7 cellular contexts compared by ENCODE assay signal in genomic region chrX:23333842-23334535, GRCh38. TPM values are rescaled to one million over a fixed set of nuclear protein-coding genes. Genes with fewer than 3 reads are reported as not detected.
DNase-seq lines count a peak whose midpoint lies in the region; ATAC-seq and TF ChIP-seq lines count a peak whose summit lies in the region.

No MANE protein-coding gene starts in this region.

- no peak overlapping the region for H3K4me3 ChIP-seq in RWPE2 (ENCODE audit: severe bottlenecking)
- H3K4me3 ChIP-seq in CD8-positive, alpha-beta memory T cell (ENCODE audit: low read length), result no peak overlapping the region

- H3K27ac Mint-ChIP-seq in CD8-positive, alpha-beta memory T cell, result no peak overlapping the region

- ATAC-seq in RWPE2 (ENCODE audit: low read depth), result peak; percentile 35; the same call in 1 of the 3 replicates
- ATAC-seq in stimulated activated naive CD8-positive, alpha-beta T cell treated with anti-CD3 and anti-CD28 coated beads, Interleukin-15, Interleukin-2, amounts not matched to agents 100 U/mL and 50 U/mL, for 24 hours, result no peak

- DNase-seq in H4 (ENCODE audit: low spot score) (peak; percentile 11), RWPE2 (ENCODE audit: low spot score) (no peak), iPS-NIHi11 (ENCODE audit: low spot score) (peak; percentile 45), SKM-1 (lab: John Stamatoyannopoulos, UW; ENCODE audit: unreplicated experiment) (no peak), NCI-H510A treated with DMSO at 0.1 percent for 48 hours (lab: John Stamatoyannopoulos, UW) (no peak)
- peak; percentile 3 for DNase-seq in stimulated activated naive CD8-positive, alpha-beta T cell treated with anti-CD3 and anti-CD28 coated beads, Interleukin-15, Interleukin-2, amounts not matched to agents 100 U/mL and 50 U/mL, for 24 hours
- no peak for DNase-seq in CD8-positive, alpha-beta memory T cell

- CTCF ChIA-PET in CD8-positive, alpha-beta memory T cell (lab: Charles Lee), result no interaction called here

- peaks cover 0 to 5% (median 4%) of the 10 kb centered on the region in 5 donors for H3K9me3 Mint-ChIP-seq in CD8-positive, alpha-beta memory T cell

- H3K36me3 Mint-ChIP-seq in CD8-positive, alpha-beta memory T cell, result no peaks in the 10 kb centered on the region

- no peaks in the 10 kb centered on the region for H3K4me1 ChIP-seq in RWPE2 (ENCODE audit: insufficient read depth, poor library complexity, severe bottlenecking)
- H3K4me1 ChIP-seq in CD8-positive, alpha-beta memory T cell (ENCODE audit: insufficient read depth, low read length), result no peaks in the 10 kb centered on the region

- H3K36me3 ChIP-seq in RWPE2 (ENCODE audit: low read depth), result no peaks in the 10 kb centered on the region
- H3K36me3 ChIP-seq in CD8-positive, alpha-beta memory T cell (ENCODE audit: insufficient read depth, low read length), result no peaks in the 10 kb centered on the region

- POLR2A ChIA-PET in CD8-positive, alpha-beta memory T cell (lab: Charles Lee), result no interaction called here

- H3K27me3 Mint-ChIP-seq in CD8-positive, alpha-beta memory T cell, result peaks cover 39 to 40% of the 10 kb centered on the region in 2 donors

- no peak for TF ChIP-seq CTCF in RWPE2 (IDR thresholded peaks at IDR 0.05; ENCODE audit: poor library complexity, severe bottlenecking)

- peaks cover 0 to 16% (median 2%) of the 10 kb centered on the region in 3 donors for H3K4me1 Mint-ChIP-seq in CD8-positive, alpha-beta memory T cell

- no peak overlapping the region for H3K27ac ChIP-seq in RWPE2 (ENCODE audit: poor library complexity, severe bottlenecking)
- no peak overlapping the region for H3K27ac ChIP-seq in CD8-positive, alpha-beta memory T cell (ENCODE audit: low read depth, low read length)

- H3K4me3 Mint-ChIP-seq in CD8-positive, alpha-beta memory T cell, result no peak overlapping the region

- peaks cover 59% of the 10 kb centered on the region for H3K27me3 ChIP-seq in RWPE2 (ENCODE audit: insufficient read depth, poor library complexity, severe bottlenecking)
- no peaks in the 10 kb centered on the region for H3K27me3 ChIP-seq in CD8-positive, alpha-beta memory T cell (ENCODE audit: insufficient read depth, low read length, poor library complexity, severe bottlenecking)

- no peaks in the 10 kb centered on the region for H3K9me3 ChIP-seq in RWPE2 (ENCODE audit: severe bottlenecking)
- no peaks in the 10 kb centered on the region for H3K9me3 ChIP-seq in CD8-positive, alpha-beta memory T cell (ENCODE audit: low read length)

RNA-seq across cellular contexts. Expression of gene PTCHD1, which starts 0.7 kb away (rescaled TPM):
- 0.52 and 3.0 TPM in 2 replicates for total RNA-seq in H4 (2014; rRNA removed; shearing (Covaris generic))
- total RNA-seq in CD8-positive, alpha-beta memory T cell, result not detected
- not detected for polyA plus RNA-seq in CD8-positive, alpha-beta memory T cell

Comparison
In these comparisons a context has a peak if more than half of its experiments do, and no peak if none do; other contexts are left out.
1. DNase-seq: peak in H4 (single experiment), iPS-NIHi11 (single experiment) and stimulated activated naive CD8-positive, alpha-beta T cell treated with anti-CD3 and anti-CD28 coated beads, Interleukin-15, Interleukin-2, amounts not matched to agents 100 U/mL and 50 U/mL, for 24 hours (single experiment); none in RWPE2 (single experiment), SKM-1 (single experiment), CD8-positive, alpha-beta memory T cell (0 of 5) and NCI-H510A treated with DMSO at 0.1 percent for 48 hours (single experiment).